In the genomic region with DNA sequence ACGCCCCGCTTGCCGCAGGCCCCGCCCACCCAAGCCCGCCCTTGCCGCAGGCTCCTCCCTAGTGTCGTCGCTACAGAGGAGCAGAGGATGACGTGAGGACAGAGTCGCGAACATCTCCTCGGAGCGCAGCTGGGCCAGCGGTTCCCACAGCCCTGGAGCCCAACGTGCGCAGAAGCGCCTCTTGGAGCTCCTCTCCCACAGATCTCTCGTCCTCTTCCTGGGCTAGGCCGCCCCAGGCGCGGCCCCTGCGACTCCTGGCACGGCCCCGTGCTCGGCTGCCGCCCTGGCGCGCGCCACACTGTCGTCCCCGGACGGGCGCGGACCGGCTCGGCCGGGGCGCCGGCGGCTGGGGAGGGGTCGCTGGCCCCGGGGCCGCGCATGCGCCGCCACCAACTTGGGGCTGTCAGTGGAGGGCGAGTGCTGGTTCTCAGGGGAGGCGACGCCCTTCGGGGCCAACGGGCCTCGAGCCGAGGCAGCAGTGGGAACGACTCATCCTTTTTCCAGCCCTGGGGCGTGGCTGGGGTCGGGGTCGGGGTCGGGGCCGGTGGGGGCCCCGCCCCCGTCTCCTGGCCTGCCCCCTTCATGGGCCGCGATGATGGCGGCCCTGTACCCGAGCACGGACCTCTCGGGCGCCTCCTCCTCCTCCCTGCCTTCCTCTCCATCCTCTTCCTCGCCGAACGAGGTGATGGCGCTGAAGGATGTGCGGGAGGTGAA, we compare ENCODE assay signal across 7 cellular contexts. TPM values are rescaled to one million over a fixed set of nuclear protein-coding genes. Genes with fewer than 3 reads are reported as not detected.
DNase-seq lines count a peak whose midpoint lies in the region; ATAC-seq and TF ChIP-seq lines count a peak whose summit lies in the region.

TSS of gene TRPC1 (plus strand) at position 67 of the 714 bp plus-strand sequence. CDS start at position 593, 526 bp downstream.

- H3K36me3 ChIP-seq in brain microvascular endothelial cell (replicated peaks) (no peaks in the 10 kb centered on the region), skeletal muscle satellite cell (ENCODE audit: insufficient read depth, low read length) (peaks cover 5% of the 10 kb centered on the region)

- peak within 1 kb of the TSS; percentile 93 for H3K4me2 ChIP-seq in skeletal muscle satellite cell (ENCODE audit: low read length)

- H3K4me1 ChIP-seq in skeletal muscle satellite cell (ENCODE audit: control insufficient read depth, insufficient read depth, low read length) = peaks cover 12% of the 10 kb centered on the region

- peak within 1 kb of the TSS; percentile 99 for H3K9ac ChIP-seq in skeletal muscle satellite cell (ENCODE audit: low read depth, low read length)

- no peak for TF ChIP-seq CTCF in brain microvascular endothelial cell (IDR thresholded peaks at IDR 0.05; ENCODE audit: low read depth, low read length, missing control alignments)

- DNase-seq in NCI-H187 (lab: John Stamatoyannopoulos, UW) = peak; percentile 62 to 76
- DNase-seq in UCSD-AML1 (lab: John Stamatoyannopoulos, UW; ENCODE audit: unreplicated experiment) = peak; percentile 46
- peak; percentile 58 for DNase-seq in brain microvascular endothelial cell

- in situ Hi-C loops in brain microvascular endothelial cell (cut with HindIII; ENCODE audit: low pct_ligation_motif_present, low sequenced_read_pairs) = no loop called here

- H3K9me3 ChIP-seq in iPS-18c (ENCODE audit: control insufficient read depth, insufficient read depth, low read length) (no peaks in the 10 kb centered on the region), skeletal muscle satellite cell (replicated peaks; ENCODE audit: low read length) (no peaks in the 10 kb centered on the region)

- H3K27me3 ChIP-seq in brain microvascular endothelial cell (replicated peaks) = no peaks in the 10 kb centered on the region
- H3K27me3 ChIP-seq in skeletal muscle satellite cell (ENCODE audit: control insufficient read depth, insufficient read depth, low read length) = no peaks in the 10 kb centered on the region

- peak; percentile 95 for ATAC-seq in GM18505 (IDR thresholded peaks at IDR 0.05; ENCODE audit: unreplicated experiment)
- peak; percentile 94 for ATAC-seq in HG02870 (IDR thresholded peaks at IDR 0.05; ENCODE audit: unreplicated experiment)

- peak; percentile 43 for TF ChIP-seq POLR2A in GM18505 (IDR thresholded peaks at IDR 0.05; ENCODE audit: borderline replicate concordance, extremely low read depth, insufficient read depth, insufficient read length)

- peak within 1 kb of the TSS; percentile 44 for H3K27ac ChIP-seq in brain microvascular endothelial cell

- peak within 1 kb of the TSS; percentile 83 for H3K4me3 ChIP-seq in brain microvascular endothelial cell (ENCODE audit: low read depth, low read length)
- H3K4me3 ChIP-seq in iPS-18c (ENCODE audit: insufficient read depth, low read depth, low read length) = peak within 1 kb of the TSS; percentile 100
- H3K4me3 ChIP-seq in skeletal muscle satellite cell (ENCODE audit: low read length) = peak within 1 kb of the TSS; percentile 100

RNA-seq across cellular contexts. Expression of gene TRPC1, which starts in this region (rescaled TPM):
- 14.2 and 18.5 TPM in 2 replicates for total RNA-seq in skeletal muscle satellite cell (2012; rRNA removed)

Comparison
In these comparisons a context has a peak if more than half of its experiments do, and no peak if none do; other contexts are left out.
1. Peak in every context shown above with its lines: DNase-seq, ATAC-seq, H3K4me3 ChIP-seq and H3K27ac ChIP-seq.